17 cellular contexts compared by ENCODE assay signal in the genomic region with DNA sequence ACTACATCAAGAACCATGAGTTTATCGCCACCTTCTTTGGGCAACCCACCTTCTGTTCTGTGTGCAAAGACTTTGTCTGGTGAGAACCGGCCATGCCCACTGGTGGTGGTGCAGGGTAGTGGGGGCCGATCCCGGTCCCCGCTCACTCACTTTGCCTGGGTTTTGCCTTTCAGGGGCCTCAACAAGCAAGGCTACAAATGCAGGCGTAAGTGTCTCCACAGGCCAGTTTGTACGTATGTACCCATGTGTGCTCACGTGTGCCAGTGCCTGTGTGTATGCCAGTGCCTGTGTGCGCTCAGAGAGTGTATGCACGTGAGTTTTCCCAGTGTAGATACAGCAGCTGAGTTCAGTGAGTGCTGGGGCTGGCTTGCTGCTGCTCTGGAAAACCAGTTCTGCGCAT. TPM values are rescaled to one million over a fixed set of nuclear protein-coding genes. Genes with fewer than 3 reads are reported as not detected.
DNase-seq lines count a peak whose midpoint lies in the region; ATAC-seq and TF ChIP-seq lines count a peak whose summit lies in the region.
"Had no signal": no experiment of that assay in that cellular context is flagged by ENCODE, and none has a peak within 500 bp of the region (broad histone marks: within the 10 kb centered on the region; RNA-seq: fewer than 3 reads in every experiment).

No MANE protein-coding gene starts in this region.

- H3K4me3 ChIP-seq in DOHH2 (ENCODE audit: low read length) (peak overlapping the region; percentile 47; the same call in 1 of the 2 replicates), OCI-LY3 (ENCODE audit: low read length) (no peak overlapping the region), transverse colon (no peak overlapping the region), upper lobe of left lung (no peak overlapping the region)
- H3K4me3 ChIP-seq: HAP-1, MG63 had no signal

- H3K9me3 ChIP-seq in DOHH2 (ENCODE audit: control insufficient read depth, insufficient read depth, low read length) (no peaks in the 10 kb centered on the region), OCI-LY3 (ENCODE audit: insufficient read depth, low read length) (no peaks in the 10 kb centered on the region), transverse colon (no peaks in the 10 kb centered on the region), upper lobe of left lung (no peaks in the 10 kb centered on the region)
- H3K9me3 ChIP-seq: HAP-1, MG63 had no signal

- H3F3A ChIP-seq in DOHH2 (ENCODE audit: control insufficient read depth, insufficient read depth) = peaks cover 10% of the 10 kb centered on the region

- H2AFZ ChIP-seq in OCI-LY3 (ENCODE audit: low read depth, low read length) = no peak overlapping the region

- DNase-seq in amygdala (lab: John Stamatoyannopoulos, UW) (no peak), transverse colon (no peak), upper lobe of left lung (no peak)
- DNase-seq: Calu3; CD4-positive, alpha-beta memory T cell; DMS53; MG63; NCI-H1092; NCI-H146; NCI-H2081 treated with DMSO at 0.1 percent for 48 hours; NCI-H2227 treated with DMSO at 0.1 percent for 48 hours; NCI-H524 treated with DMSO at 0.1 percent for 48 hours had no signal

- in situ Hi-C loops in transverse colon (cut with MboI; ENCODE audit: low pct_ligation_motif_present in 1 of 4, low pct_unique_long_range_greater_than_20kb in 1 of 4, low sequenced_read_pairs in 3 of 4) = no loop called here

- peaks cover 78% of the 10 kb centered on the region for H3K4me1 Mint-ChIP-seq in dendritic cell treated with granulocyte-macrophage colony-stimulating factor and Interleukin-4, amounts not matched to agents 40 ng/mL and 50 ng/mL, for 4 days (ENCODE audit: low read depth)
- peaks cover 60% of the 10 kb centered on the region for H3K4me1 Mint-ChIP-seq in stimulated activated memory B cell treated with anti-CD40 and anti-IgM and Interleukin-4, amounts not matched to agents 10 μg/mL and 1 μg/mL and 100 μg/mL, for 72 hours
- H3K4me1 Mint-ChIP-seq: CD4-positive, alpha-beta memory T cell had no signal

- H3K4me2 ChIP-seq in DOHH2 (ENCODE audit: low read length) (peak overlapping the region; percentile 85), OCI-LY3 (ENCODE audit: low read length) (peak overlapping the region; percentile 83)

- no peaks in the 10 kb centered on the region for H3K27me3 Mint-ChIP-seq in dendritic cell treated with granulocyte-macrophage colony-stimulating factor and Interleukin-4, amounts not matched to agents 40 ng/mL and 50 ng/mL, for 4 days
- no peaks in the 10 kb centered on the region for H3K27me3 Mint-ChIP-seq in stimulated activated memory B cell treated with anti-CD40 and anti-IgM and Interleukin-4, amounts not matched to agents 10 μg/mL and 1 μg/mL and 100 μg/mL, for 72 hours
- H3K27me3 Mint-ChIP-seq: CD4-positive, alpha-beta memory T cell had no signal

- H3K27ac ChIP-seq in DOHH2 (ENCODE audit: low read depth, low read length) (peak overlapping the region; percentile 88), OCI-LY3 (ENCODE audit: low read length) (peak overlapping the region; percentile 62; the same call in 1 of the 2 replicates), transverse colon (no peak overlapping the region), upper lobe of left lung (no peak overlapping the region)

- TF ChIP-seq CTCF in DOHH2 (IDR thresholded peaks at IDR 0.05; ENCODE audit: low read depth, low read length, poor library complexity, severe bottlenecking) (no peak), OCI-LY3 (IDR thresholded peaks at IDR 0.05; ENCODE audit: low read depth, low read length) (no peak), transverse colon (IDR thresholded peaks at IDR 0.05) (no peak), upper lobe of left lung (IDR thresholded peaks at IDR 0.05) (peak in 1 of 6 experiments; percentile 12)

- H3K27ac Mint-ChIP-seq in dendritic cell treated with granulocyte-macrophage colony-stimulating factor and Interleukin-4, amounts not matched to agents 40 ng/mL and 50 ng/mL, for 4 days = peak overlapping the region; percentile 28
- H3K27ac Mint-ChIP-seq in stimulated activated memory B cell treated with anti-CD40 and anti-IgM and Interleukin-4, amounts not matched to agents 10 μg/mL and 1 μg/mL and 100 μg/mL, for 72 hours = peak overlapping the region; percentile 69

- no peaks in the 10 kb centered on the region for H3K9me2 ChIP-seq in DOHH2 (replicated peaks; ENCODE audit: control insufficient read depth, low read length)

- H3K27me3 ChIP-seq in DOHH2 (ENCODE audit: control insufficient read depth, low read length) (no peaks in the 10 kb centered on the region), OCI-LY3 (ENCODE audit: low read depth, low read length) (no peaks in the 10 kb centered on the region), transverse colon (no peaks in the 10 kb centered on the region), upper lobe of left lung (no peaks in the 10 kb centered on the region)
- H3K27me3 ChIP-seq: MG63 had no signal

- TF ChIP-seq POLR2A in transverse colon (IDR thresholded peaks at IDR 0.05) (no peak), upper lobe of left lung (IDR thresholded peaks at IDR 0.05) (no peak)

- 92% methylated on average over 7 of the region's 11 CpGs; no CpG with 5 or more reads in 1 of the 2 donors for WGBS in transverse colon (ENCODE audit: low coverage in 1 of 2), 2 donors
- WGBS in upper lobe of left lung, 2 donors = 93 to 98% methylated on average over 3 to 11 of the region's 11 CpGs

- intact Hi-C loops in dendritic cell treated with granulocyte-macrophage colony-stimulating factor and Interleukin-4, amounts not matched to agents 40 ng/mL and 50 ng/mL, for 4 days (cut with micrococcal nuclease) = loop anchor here (5.0 kb wide), 1 partner anchor 49 kb away; the partner anchor contains the start of gene RFT1
- intact Hi-C loops in transverse colon (cut with DNase I; ENCODE audit: low total_unique reads) = no loop called here

- H3K4me1 ChIP-seq in DOHH2 (ENCODE audit: control insufficient read depth, low read length) (peaks cover 55% of the 10 kb centered on the region), OCI-LY3 (ENCODE audit: low read length) (peaks cover 28% of the 10 kb centered on the region), transverse colon (no peaks in the 10 kb centered on the region), upper lobe of left lung (peaks cover 0 to 4% (median 2%) of the 10 kb centered on the region in 4 donors)
- H3K4me1 ChIP-seq: HAP-1 had no signal

- no peak for ATAC-seq in stimulated activated memory B cell treated with anti-CD40 and anti-IgM and Interleukin-4, amounts not matched to agents 10 μg/mL and 1 μg/mL and 100 μg/mL, for 72 hours
- no peak for ATAC-seq in upper lobe of left lung (ENCODE audit: low FRiP score in 2 of 2)

- H4K20me1 ChIP-seq in DOHH2 (ENCODE audit: control insufficient read depth, insufficient read depth, low read depth, low read length) (no peaks in the 10 kb centered on the region), OCI-LY3 (ENCODE audit: insufficient read depth, low read length) (peaks cover 28% of the 10 kb centered on the region)

- H3K79me2 ChIP-seq in DOHH2 (ENCODE audit: control insufficient read depth, low read length) (peaks cover 49% of the 10 kb centered on the region), OCI-LY3 (ENCODE audit: low read length) (no peaks in the 10 kb centered on the region)

- peaks cover 81% of the 10 kb centered on the region for H3K36me3 ChIP-seq in DOHH2 (ENCODE audit: control insufficient read depth, low read length)
- H3K36me3 ChIP-seq in OCI-LY3 (replicated peaks; ENCODE audit: low read depth, low read length) = peaks cover 69% of the 10 kb centered on the region
- H3K36me3 ChIP-seq in transverse colon = peaks cover 0 to 56% (median 12%) of the 10 kb centered on the region in 4 donors
- H3K36me3 ChIP-seq in upper lobe of left lung = peaks cover 36 to 87% (median 82%) of the 10 kb centered on the region in 4 donors
- H3K36me3 ChIP-seq: MG63 had no signal

- TF ChIP-seq EP300 in transverse colon (IDR thresholded peaks at IDR 0.05; ENCODE audit: low read depth) (no peak), upper lobe of left lung (IDR thresholded peaks at IDR 0.05) (no peak)

- H3K4me3 Mint-ChIP-seq in dendritic cell treated with granulocyte-macrophage colony-stimulating factor and Interleukin-4, amounts not matched to agents 40 ng/mL and 50 ng/mL, for 4 days = no peak overlapping the region
- H3K4me3 Mint-ChIP-seq in stimulated activated memory B cell treated with anti-CD40 and anti-IgM and Interleukin-4, amounts not matched to agents 10 μg/mL and 1 μg/mL and 100 μg/mL, for 72 hours = no peak overlapping the region
- H3K4me3 Mint-ChIP-seq: CD4-positive, alpha-beta memory T cell had no signal

- no peak overlapping the region for H3K9ac ChIP-seq in OCI-LY3 (ENCODE audit: low read length)

- peaks cover 100% of the 10 kb centered on the region for H3K36me3 Mint-ChIP-seq in dendritic cell treated with granulocyte-macrophage colony-stimulating factor and Interleukin-4, amounts not matched to agents 40 ng/mL and 50 ng/mL, for 4 days (ENCODE audit: low read depth)
- H3K36me3 Mint-ChIP-seq in stimulated activated memory B cell treated with anti-CD40 and anti-IgM and Interleukin-4, amounts not matched to agents 10 μg/mL and 1 μg/mL and 100 μg/mL, for 72 hours = peaks cover 82% of the 10 kb centered on the region

- no peaks in the 10 kb centered on the region for H3K9me3 Mint-ChIP-seq in dendritic cell treated with granulocyte-macrophage colony-stimulating factor and Interleukin-4, amounts not matched to agents 40 ng/mL and 50 ng/mL, for 4 days
- H3K9me3 Mint-ChIP-seq in stimulated activated memory B cell treated with anti-CD40 and anti-IgM and Interleukin-4, amounts not matched to agents 10 μg/mL and 1 μg/mL and 100 μg/mL, for 72 hours = no peaks in the 10 kb centered on the region

RNA-seq across cellular contexts. Expression of gene PRKCD, which starts 20.5 kb away (rescaled TPM):
- 10 to 100 TPM; 43.8 to 78.9 (median 55.9) TPM for total RNA-seq in transverse colon
- total RNA-seq in upper lobe of left lung = 100 to 1,000 TPM in 1 of 6 donors, 10 to 100 TPM in 5; 57.7 to 116 (median 67.9) TPM

RNA-seq across cellular contexts. Expression of gene RFT1, which starts 51.3 kb away (rescaled TPM):
- total RNA-seq in transverse colon (10 to 100 TPM in 1 of 4 donors, 1 to 10 TPM in 3; 2.2 to 10.3 (median 8.5) TPM), upper lobe of left lung (10 to 100 TPM in 4 of 6 donors, 1 to 10 TPM in 2; 5.1 to 19.9 (median 12.8) TPM)

Comparison
In these comparisons a context has a peak if more than half of its experiments do, and no peak if none do; other contexts are left out.
1. H3K27ac ChIP-seq: peak in DOHH2 (single experiment) and OCI-LY3 (single experiment); none in transverse colon (0 of 4) and upper lobe of left lung (0 of 4).